ENCODE assay signal across 9 cellular contexts in genomic region chr5:119385136-119386128, GRCh38. TPM values are rescaled to one million over a fixed set of nuclear protein-coding genes. Genes with fewer than 3 reads are reported as not detected.
A peak's percentile ranks its signal among the peaks of the same experiment; 100 is the strongest.
DNase-seq lines count a peak whose midpoint lies in the region; ATAC-seq lines count a peak whose summit lies in the region.
"Had no signal": no experiment of that assay in that cellular context is flagged by ENCODE, and none has a peak within 500 bp of the region (broad histone marks: within the 10 kb centered on the region; RNA-seq: fewer than 3 reads in every experiment).

No MANE protein-coding gene starts in this region.

- DNase-seq in activated T-cell treated with anti-CD3 and anti-CD28 coated beads, Interleukin-2, amount 50 U/mL, for 4 hours: no peak
- no peak for DNase-seq in activated T-cell treated with anti-CD3 and anti-CD28 coated beads, Interleukin-2, amount 50 U/mL, for 1 hour
- no peak for DNase-seq in inferior parietal cortex (ENCODE audit: extremely low spot score)
- DNase-seq in SIG-M5 (lab: John Stamatoyannopoulos, UW): no peak
- DNase-seq: dermis blood vessel endothelial cell had no signal

- no peaks in the 10 kb centered on the region for H3K27me3 Mint-ChIP-seq in activated T-cell treated with anti-CD3 and anti-CD28 coated beads, Interleukin-2, amount 50 U/mL, for 4 hours (ENCODE audit: low read depth)
- no peaks in the 10 kb centered on the region for H3K27me3 Mint-ChIP-seq in activated T-helper 17 cell treated with anti-CD3 and anti-CD28 coated beads, Interleukin-2, amount 50 U/mL, for 72 hours
- no peaks in the 10 kb centered on the region for H3K27me3 Mint-ChIP-seq in stimulated activated memory B cell treated with anti-CD40 and anti-IgM and Interleukin-4, amounts not matched to agents 10 μg/mL and 1 μg/mL and 100 μg/mL, for 72 hours

- H3K36me3 Mint-ChIP-seq in activated T-cell treated with anti-CD3 and anti-CD28 coated beads, Interleukin-2, amount 50 U/mL, for 4 hours (ENCODE audit: insufficient read depth): peaks cover 58% of the 10 kb centered on the region
- peaks cover 100% of the 10 kb centered on the region for H3K36me3 Mint-ChIP-seq in activated T-helper 17 cell treated with anti-CD3 and anti-CD28 coated beads, Interleukin-2, amount 50 U/mL, for 72 hours (ENCODE audit: low read depth)
- H3K36me3 Mint-ChIP-seq in stimulated activated memory B cell treated with anti-CD40 and anti-IgM and Interleukin-4, amounts not matched to agents 10 μg/mL and 1 μg/mL and 100 μg/mL, for 72 hours: peaks cover 53% of the 10 kb centered on the region

- peaks cover 89% of the 10 kb centered on the region for H3K4me1 Mint-ChIP-seq in activated T-cell treated with anti-CD3 and anti-CD28 coated beads, Interleukin-2, amount 50 U/mL, for 4 hours (ENCODE audit: low read depth)
- H3K4me1 Mint-ChIP-seq in activated T-helper 17 cell treated with anti-CD3 and anti-CD28 coated beads, Interleukin-2, amount 50 U/mL, for 72 hours: peaks cover 68% of the 10 kb centered on the region
- H3K4me1 Mint-ChIP-seq in stimulated activated memory B cell treated with anti-CD40 and anti-IgM and Interleukin-4, amounts not matched to agents 10 μg/mL and 1 μg/mL and 100 μg/mL, for 72 hours: peaks cover 87% of the 10 kb centered on the region

- no peaks in the 10 kb centered on the region for H3K9me3 Mint-ChIP-seq in activated T-cell treated with anti-CD3 and anti-CD28 coated beads, Interleukin-2, amount 50 U/mL, for 4 hours
- H3K9me3 Mint-ChIP-seq in activated T-helper 17 cell treated with anti-CD3 and anti-CD28 coated beads, Interleukin-2, amount 50 U/mL, for 72 hours: no peaks in the 10 kb centered on the region
- H3K9me3 Mint-ChIP-seq in stimulated activated memory B cell treated with anti-CD40 and anti-IgM and Interleukin-4, amounts not matched to agents 10 μg/mL and 1 μg/mL and 100 μg/mL, for 72 hours: no peaks in the 10 kb centered on the region

- ATAC-seq in activated T-cell treated with anti-CD3 and anti-CD28 coated beads, Interleukin-2, amount 50 U/mL, for 4 hours: peak in 1 of 2 donors; percentile 7
- ATAC-seq in HG02938 (IDR thresholded peaks at IDR 0.05; ENCODE audit: unreplicated experiment): peak; percentile 44
- no peak for ATAC-seq in activated T-helper 17 cell treated with anti-CD3 and anti-CD28 coated beads, Interleukin-2, amount 50 U/mL, for 72 hours (replicated peaks)
- ATAC-seq in stimulated activated memory B cell treated with anti-CD40 and anti-IgM and Interleukin-4, amounts not matched to agents 10 μg/mL and 1 μg/mL and 100 μg/mL, for 72 hours: no peak
- ATAC-seq in GM19452 (IDR thresholded peaks at IDR 0.05; ENCODE audit: unreplicated experiment): no peak

- H3K4me3 Mint-ChIP-seq in activated T-cell treated with anti-CD3 and anti-CD28 coated beads, Interleukin-2, amount 50 U/mL, for 4 hours: peak overlapping the region; percentile 27
- H3K4me3 Mint-ChIP-seq in activated T-helper 17 cell treated with anti-CD3 and anti-CD28 coated beads, Interleukin-2, amount 50 U/mL, for 72 hours: peak overlapping the region; percentile 69
- no peak overlapping the region for H3K4me3 Mint-ChIP-seq in stimulated activated memory B cell treated with anti-CD40 and anti-IgM and Interleukin-4, amounts not matched to agents 10 μg/mL and 1 μg/mL and 100 μg/mL, for 72 hours

- H3K27ac Mint-ChIP-seq in activated T-helper 17 cell treated with anti-CD3 and anti-CD28 coated beads, Interleukin-2, amount 50 U/mL, for 72 hours: peak overlapping the region; percentile 73
- peak overlapping the region; percentile 68 for H3K27ac Mint-ChIP-seq in stimulated activated memory B cell treated with anti-CD40 and anti-IgM and Interleukin-4, amounts not matched to agents 10 μg/mL and 1 μg/mL and 100 μg/mL, for 72 hours

RNA-seq across cellular contexts. Expression of gene TNFAIP8, which starts 29.6 kb away (rescaled TPM):
- total RNA-seq in activated T-cell treated with anti-CD3 and anti-CD28 coated beads, Interleukin-2, amount 50 U/mL, for 4 hours: 100 to 1,000 TPM; 275 to 314 (median 282) TPM
- total RNA-seq in activated T-helper 17 cell treated with anti-CD3 and anti-CD28 coated beads, Interleukin-2, amount 50 U/mL, for 72 hours: 100 to 1,000 TPM; 129 to 170 TPM
